8 cellular contexts compared by ENCODE assay signal in the genomic region with DNA sequence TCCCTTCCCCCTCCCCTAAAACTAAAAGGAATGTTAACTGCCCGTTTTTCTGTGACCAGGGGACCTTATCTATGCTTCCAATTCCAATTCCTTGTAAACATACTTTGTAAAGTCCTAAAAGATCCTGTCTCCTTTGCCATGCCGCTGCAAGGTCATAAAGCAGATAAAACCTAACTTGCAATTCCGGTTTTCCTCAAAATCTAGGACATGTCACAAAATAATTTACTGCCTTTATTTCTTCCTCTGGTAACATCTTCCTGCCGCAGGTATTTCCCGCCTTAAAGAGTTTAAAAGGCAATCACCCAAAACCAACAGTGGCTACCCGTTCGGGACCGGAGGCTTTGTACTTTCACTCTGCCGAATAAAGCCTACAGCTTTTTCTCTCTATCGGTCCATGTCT.
DNase-seq lines count a peak whose midpoint lies in the region; TF ChIP-seq lines count a peak whose summit lies in the region.
"Not testable (repeated sequence)": the region's sequence is repeated elsewhere in the genome, so short reads cannot be mapped to it uniquely, and the experiment has no call there.

No MANE protein-coding gene starts in this region.

- H4K20me1 ChIP-seq in hepatocyte (ENCODE audit: insufficient read depth, poor library complexity, severe bottlenecking) = not testable (repeated sequence)

- H3K4me1 Mint-ChIP-seq in mesothelial cell of epicardium = peaks cover 24% of the 10 kb centered on the region
- not testable (repeated sequence) for H3K4me1 Mint-ChIP-seq in progenitor cell of endocrine pancreas (ENCODE audit: low read depth); type B pancreatic cell (ENCODE audit: unreplicated experiment)

- H3K27me3 Mint-ChIP-seq in mesothelial cell of epicardium (ENCODE audit: low read depth); progenitor cell of endocrine pancreas; type B pancreatic cell: not testable (repeated sequence)

- peak overlapping the region; percentile 64 for H3K4me2 ChIP-seq in hepatocyte

- 27% methylated on average over 10 of the region's 10 CpGs for WGBS in hepatocyte (ENCODE audit: low lambda C conversion rate, missing lambda C conversion rate)

- peak overlapping the region; percentile 44 for H3K4me3 Mint-ChIP-seq in mesothelial cell of epicardium
- peak overlapping the region; percentile 15 for H3K4me3 Mint-ChIP-seq in progenitor cell of endocrine pancreas (ENCODE audit: low read depth)
- H3K4me3 Mint-ChIP-seq in type B pancreatic cell = peak overlapping the region; percentile 71

- H3K79me2 ChIP-seq in hepatocyte = not testable (repeated sequence)

- H3K27ac Mint-ChIP-seq in mesothelial cell of epicardium = peak overlapping the region; percentile 18
- H3K27ac Mint-ChIP-seq in progenitor cell of endocrine pancreas, type B pancreatic cell: not testable (repeated sequence)

- H2AFZ ChIP-seq in hepatocyte = peak overlapping the region; percentile 41

- not testable (repeated sequence) for TF ChIP-seq CTCF in C4-2B (conservative IDR thresholded peaks at IDR 0.05); breast epithelium (IDR thresholded peaks at IDR 0.05); hepatocyte (IDR thresholded peaks at IDR 0.05; ENCODE audit: poor library complexity); mesothelial cell of epicardium (IDR thresholded peaks at IDR 0.05; ENCODE audit: unreplicated experiment); progenitor cell of endocrine pancreas (IDR thresholded peaks at IDR 0.05; ENCODE audit: unreplicated experiment); type B pancreatic cell (conservative IDR thresholded peaks at IDR 0.05)

- not testable (repeated sequence) for H3K9ac ChIP-seq in HUES6 (ENCODE audit: low read length)

- not testable (repeated sequence) for H3K9me2 ChIP-seq in hepatocyte (replicated peaks; ENCODE audit: insufficient read depth)

- peak overlapping the region; percentile 23; the same call in 1 of the 2 replicates for H3K27ac ChIP-seq in C4-2B
- not testable (repeated sequence) for H3K27ac ChIP-seq in HUES6 (ENCODE audit: low read depth, low read length); breast epithelium; hepatocyte

- H3K9me3 ChIP-seq in HUES6 (ENCODE audit: control insufficient read depth, insufficient read depth, low read depth, low read length); breast epithelium; hepatocyte (ENCODE audit: low read depth): not testable (repeated sequence)

- H3K4me3 ChIP-seq in HUES6 (ENCODE audit: low read depth, low read length) (0 out of 2 replicates have a peak overlapping the region, but pooled peaks have one; percentile 23), breast epithelium (peak overlapping the region in 2 of 3 donors; percentile 16 to 39), hepatocyte (peak overlapping the region; percentile 2)

- not testable (repeated sequence) for TF ChIP-seq POLR2A in breast epithelium (IDR thresholded peaks at IDR 0.05)

- not testable (repeated sequence) for H3K4me1 ChIP-seq in HUES6 (ENCODE audit: control insufficient read depth, insufficient read depth, low read length); breast epithelium; hepatocyte (ENCODE audit: insufficient read depth)

- not testable (repeated sequence) for H3K36me3 Mint-ChIP-seq in mesothelial cell of epicardium; progenitor cell of endocrine pancreas (ENCODE audit: insufficient read depth); type B pancreatic cell

- not testable (repeated sequence) for H3K27me3 ChIP-seq in HUES6 (ENCODE audit: control insufficient read depth, insufficient read depth, low read length); breast epithelium; hepatocyte

- peak; percentile 47 for DNase-seq in NCI-H748 (lab: John Stamatoyannopoulos, UW; ENCODE audit: unreplicated experiment)
- DNase-seq in breast epithelium (ENCODE audit: low spot score in 2 of 2); hepatocyte (ENCODE audit: low spot score); mesothelial cell of epicardium (ENCODE audit: low spot score in 2 of 2, unreplicated experiment in 2 of 2); progenitor cell of endocrine pancreas (ENCODE audit: low spot score, unreplicated experiment); type B pancreatic cell (ENCODE audit: extremely low spot score, unreplicated experiment): not testable (repeated sequence)

- intact Hi-C loops in breast epithelium (cut with DNase I; ENCODE audit: low total_unique reads) = not testable (repeated sequence)

- H3K9me3 Mint-ChIP-seq in mesothelial cell of epicardium = peaks cover 13% of the 10 kb centered on the region
- H3K9me3 Mint-ChIP-seq in progenitor cell of endocrine pancreas (ENCODE audit: low read depth); type B pancreatic cell: not testable (repeated sequence)

- H3K36me3 ChIP-seq in HUES6 (ENCODE audit: control insufficient read depth, insufficient read depth, low read length); breast epithelium; hepatocyte (replicated peaks; ENCODE audit: insufficient read depth, low read depth): not testable (repeated sequence)

Comparison
In these comparisons a context has a peak if more than half of its experiments do, and no peak if none do; other contexts are left out.
1. H3K4me3 Mint-ChIP-seq: peak in every context shown above with its lines; median percentile 71 in type B pancreatic cell; 44 in mesothelial cell of epicardium; 15 in progenitor cell of endocrine pancreas.